In the genomic region with DNA sequence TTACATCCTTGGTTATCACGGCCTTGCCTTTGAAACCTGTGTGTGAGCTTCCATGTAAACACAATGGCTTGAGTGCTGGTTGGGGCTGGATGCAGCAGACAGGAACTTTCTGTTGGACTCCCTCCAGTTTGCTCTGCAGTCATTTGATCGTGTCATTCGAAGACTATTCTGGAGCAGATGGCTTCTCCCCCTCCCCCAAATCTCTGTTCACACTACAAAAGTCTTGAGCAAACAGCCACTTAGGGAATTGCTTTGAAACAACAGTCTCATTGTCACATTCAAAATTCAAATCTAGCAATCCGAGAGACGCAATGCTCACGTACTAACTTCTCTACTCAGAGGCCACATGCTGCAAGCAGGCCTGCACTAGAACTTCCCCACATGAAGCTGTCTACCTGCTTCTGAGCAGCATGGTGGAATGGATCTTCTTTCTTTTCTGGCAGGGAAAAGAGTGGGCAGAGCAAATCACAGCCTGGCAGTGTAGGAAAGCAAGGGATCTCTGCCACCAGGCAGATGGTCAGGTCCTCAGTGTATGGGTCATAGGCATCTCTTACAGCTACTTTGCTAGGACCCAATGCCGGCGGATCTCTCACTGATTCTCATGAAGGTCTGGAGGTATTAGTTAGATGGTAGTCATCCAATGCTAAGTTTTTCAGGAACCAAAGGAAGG, we compare ENCODE assay signal across 9 cellular contexts.
DNase-seq lines count a peak whose midpoint lies in the region; ATAC-seq lines count a peak whose summit lies in the region.
"Had no signal": no experiment of that assay in that cellular context is flagged by ENCODE, and none has a peak within 500 bp of the region (broad histone marks: within the 10 kb centered on the region; RNA-seq: fewer than 3 reads in every experiment).

No MANE protein-coding gene starts in this region.

- DNase-seq in DMS 273 (lab: John Stamatoyannopoulos, UW; ENCODE audit: unreplicated experiment) (peak; percentile 85), NCI-H345 treated with DMSO at 0.1 percent for 48 hours (lab: John Stamatoyannopoulos, UW; ENCODE audit: unreplicated experiment) (peak; percentile 16), dermis blood vessel endothelial cell (peak; percentile 69), myocyte (ENCODE audit: low read depth) (peak; percentile 80), foreskin melanocyte (no peak), KG1 (lab: John Stamatoyannopoulos, UW) (no peak), GDM1 (lab: John Stamatoyannopoulos, UW) (no peak)
- DNase-seq: activated naive CD8-positive, alpha-beta T cell treated with anti-CD3 and anti-CD28 coated beads for 36 hours had no signal

- ATAC-seq in GM18868 (IDR thresholded peaks at IDR 0.05; ENCODE audit: unreplicated experiment) = no peak

Comparison
In these comparisons a context has a peak if more than half of its experiments do, and no peak if none do; other contexts are left out.
1. DNase-seq: peak in DMS 273 (single experiment), NCI-H345 treated with DMSO at 0.1 percent for 48 hours (single experiment), dermis blood vessel endothelial cell (single experiment) and myocyte (single experiment); none in foreskin melanocyte (single experiment), KG1 (single experiment) and GDM1 (single experiment).